ENCODE assay signal across 8 cellular contexts in the genomic region with DNA sequence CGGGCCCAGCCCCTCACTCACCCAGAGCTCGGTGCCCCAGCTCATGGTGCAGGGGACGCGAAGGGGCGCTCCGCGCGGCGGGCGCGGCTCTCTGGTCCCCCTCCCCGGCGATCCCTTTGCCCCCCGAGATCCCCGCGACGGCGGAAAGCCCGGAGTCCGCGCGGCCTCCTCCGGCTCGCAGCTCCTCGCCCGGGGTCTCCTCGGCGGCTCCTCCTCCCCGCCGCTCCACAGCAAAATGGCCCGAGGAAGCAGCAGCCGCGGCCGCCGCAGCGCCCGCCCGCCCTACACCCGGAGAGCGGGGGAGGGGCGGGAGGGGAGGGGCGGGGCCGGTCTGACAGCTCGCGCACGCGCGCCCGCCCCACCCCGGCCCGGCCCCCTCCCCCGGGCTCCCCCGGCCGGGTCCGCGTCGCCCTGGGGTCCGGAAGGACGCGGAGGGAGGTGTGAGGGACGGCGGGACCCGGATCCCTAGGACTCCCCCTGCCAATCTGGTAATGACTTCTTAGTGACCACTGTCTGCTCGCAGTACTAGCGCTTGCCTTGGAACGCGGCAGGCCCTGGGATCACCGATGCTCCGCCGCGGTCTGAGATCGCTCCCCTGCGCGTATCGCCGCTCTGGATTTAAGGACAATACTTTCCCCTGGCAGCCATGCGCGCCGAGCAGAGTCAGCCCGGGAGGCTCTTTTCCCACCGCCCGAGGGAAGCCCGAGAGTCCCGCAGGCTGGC. TPM values are rescaled to one million over a fixed set of nuclear protein-coding genes. Genes with fewer than 3 reads are reported as not detected.
DNase-seq lines count a peak whose midpoint lies in the region; ATAC-seq and TF ChIP-seq lines count a peak whose summit lies in the region.

A gene (minus strand): TSS at position 259 of the 723 bp plus-strand sequence. CDS start 214 bp downstream, at position 45.

- no peak for TF ChIP-seq POLR2A in erythroblast (IDR thresholded peaks at IDR 0.05; ENCODE audit: low read length)

- no peaks in the 10 kb centered on the region for H3F3A ChIP-seq in OCI-LY1 (ENCODE audit: insufficient read depth, low read length)

- peak within 1 kb of the TSS; percentile 71 for H3K9ac ChIP-seq in OCI-LY1 (ENCODE audit: low read length)

- no peak within 1 kb of the TSS for H3K27ac ChIP-seq in OCI-LY1 (ENCODE audit: low read depth, low read length, poor library complexity, severe bottlenecking)

- no peak for TF ChIP-seq CTCF in OCI-LY1 (IDR thresholded peaks at IDR 0.05; ENCODE audit: low read length)

- peaks cover 3% of the 10 kb centered on the region; the same call in 1 of the 2 replicates for H3K27me3 ChIP-seq in OCI-LY1 (ENCODE audit: insufficient read depth, low read length)

- H3K79me2 ChIP-seq in OCI-LY1 (ENCODE audit: insufficient read depth, low read length) = no peaks in the 10 kb centered on the region

- peak within 1 kb of the TSS; percentile 88 for H3K4me3 ChIP-seq in OCI-LY1 (ENCODE audit: low read depth, low read length, poor library complexity, severe bottlenecking)

- peak; percentile 46 for DNase-seq in NK-92 treated with Interleukin-12 subunit alpha and Interleukin-12 subunit beta, amount 100 ng/mL, for 24 hours (lab: John Stamatoyannopoulos, UW)
- DNase-seq in NK-92 (lab: John Stamatoyannopoulos, UW; ENCODE audit: unreplicated experiment) (no peak), erythroblast (lab: John Stamatoyannopoulos, UW) (peak; percentile 60 to 61), mucosa of gallbladder (ENCODE audit: low spot score) (peak; percentile 79)
- peak; percentile 86 for DNase-seq in activated T-cell treated with anti-CD3 and anti-CD28 coated beads, Interleukin-2, amount 50 U/mL, for 1 hour
- peak; percentile 43 to 63 for DNase-seq in stimulated activated CD8-positive, alpha-beta memory T cell treated with anti-CD3 and anti-CD28 coated beads, Interleukin-4, amount 100 ng/mL, for 1 hour (ENCODE audit: low read depth in 2 of 2, low spot score in 1 of 2)

- no peaks in the 10 kb centered on the region for H3K9me3 ChIP-seq in OCI-LY1 (ENCODE audit: low read length)

- H3K9me2 ChIP-seq in OCI-LY1 (ENCODE audit: low read depth, low read length) = no peaks in the 10 kb centered on the region

- ATAC-seq in HG03439 (IDR thresholded peaks at IDR 0.05; ENCODE audit: unreplicated experiment) = peak; percentile 25

- H3K36me3 ChIP-seq in OCI-LY1 (ENCODE audit: insufficient read depth, low read length) = no peaks in the 10 kb centered on the region

- no peaks in the 10 kb centered on the region for H4K20me1 ChIP-seq in OCI-LY1 (ENCODE audit: insufficient read depth, low read length)

- H2AFZ ChIP-seq in OCI-LY1 (ENCODE audit: low read length) = no peak within 1 kb of the TSS

- H3K4me2 ChIP-seq in OCI-LY1 (ENCODE audit: low read length) = peak within 1 kb of the TSS; percentile 80

- H3K4me1 ChIP-seq in OCI-LY1 (ENCODE audit: insufficient read depth, low read length, severe bottlenecking) = peaks cover 54% of the 10 kb centered on the region

RNA-seq across cellular contexts. Expression of the gene that starts here (rescaled TPM):
- 66.4 TPM for total RNA-seq in mucosa of gallbladder
